Comparison of ENCODE assay signal across 1 cellular context in genomic region chr4:3041192-3042142, GRCh38.
TF ChIP-seq lines count a peak whose summit lies in the region.

No MANE protein-coding gene starts in this region.

TF ChIP-seq in K562, 482 proteins besides CTCF, POLR2A, EP300 and RAD21 (continued from another document):
- 0 out of 2 replicates have a peak, but pooled peaks have one; percentile 8 for TF ChIP-seq TFAP4 (CRISPR knock-in tag; IDR thresholded peaks at IDR 0.05; ENCODE audit: borderline replicate concordance)
- no peak for TF ChIP-seq TAF7 (tag; IDR thresholded peaks at IDR 0.05)
- no peak for TF ChIP-seq ZNF436 (CRISPR knock-in tag; IDR thresholded peaks at IDR 0.05)
- 0 out of 4 replicates have a peak, but pooled peaks of 1 of the 2 experiments have one; percentile 24 for TF ChIP-seq TEAD1 (CRISPR knock-in tag; IDR thresholded peaks at IDR 0.05)
- 0 out of 2 replicates have a peak, but pooled peaks have one; percentile 26 for TF ChIP-seq TGIF2 (CRISPR knock-in tag; IDR thresholded peaks at IDR 0.05)
- TF ChIP-seq E2F4 (CRISPR knock-in tag; IDR thresholded peaks at IDR 0.05; ENCODE audit: low read depth) = no peak
- TF ChIP-seq ZBTB8A (IDR thresholded peaks at IDR 0.05; ENCODE audit: partially characterized antibody) = no peak
- no peak for TF ChIP-seq MTA1 (IDR thresholded peaks at IDR 0.05; ENCODE audit: borderline replicate concordance)
- no peak for TF ChIP-seq RBM15 (IDR thresholded peaks at IDR 0.05; ENCODE audit: insufficient read depth, low read length)
- no peak for TF ChIP-seq ZNF384 (IDR thresholded peaks at IDR 0.05; ENCODE audit: low read depth, low read length)
- no peak for TF ChIP-seq STAG1 (CRISPR knock-in tag; IDR thresholded peaks at IDR 0.05; ENCODE audit: borderline replicate concordance)
- TF ChIP-seq FOXA3 (CRISPR knock-in tag; conservative IDR thresholded peaks at IDR 0.05 in 1 of 2, IDR thresholded peaks at IDR 0.05 in 1 of 2) = peak in 1 of 2 experiments; percentile 21; a peak in 1 of 4 replicates
- TF ChIP-seq SIRT6 (IDR thresholded peaks at IDR 0.05; ENCODE audit: low read depth, low read length) = no peak
- no peak for TF ChIP-seq MNT (conservative IDR thresholded peaks at IDR 0.05)
- no peak for TF ChIP-seq STAT6 (CRISPR knock-in tag; IDR thresholded peaks at IDR 0.05)
- TF ChIP-seq ARID4B (CRISPR knock-in tag; IDR thresholded peaks at IDR 0.05) = 0 out of 2 replicates have a peak, but pooled peaks have one; percentile 34
- TF ChIP-seq HNRNPLL (IDR thresholded peaks at IDR 0.05; ENCODE audit: low read depth, low read length, poor library complexity, severe bottlenecking) = no peak
- TF ChIP-seq UBTF (IDR thresholded peaks at IDR 0.05; ENCODE audit: borderline replicate concordance in 1 of 2, low read depth in 2 of 2, low read length in 2 of 2) = peak in 1 of 2 experiments; percentile 95; a peak in 2 of 4 replicates
- TF ChIP-seq NFRKB (IDR thresholded peaks at IDR 0.05; ENCODE audit: low read depth) = no peak
